In the genomic region with DNA sequence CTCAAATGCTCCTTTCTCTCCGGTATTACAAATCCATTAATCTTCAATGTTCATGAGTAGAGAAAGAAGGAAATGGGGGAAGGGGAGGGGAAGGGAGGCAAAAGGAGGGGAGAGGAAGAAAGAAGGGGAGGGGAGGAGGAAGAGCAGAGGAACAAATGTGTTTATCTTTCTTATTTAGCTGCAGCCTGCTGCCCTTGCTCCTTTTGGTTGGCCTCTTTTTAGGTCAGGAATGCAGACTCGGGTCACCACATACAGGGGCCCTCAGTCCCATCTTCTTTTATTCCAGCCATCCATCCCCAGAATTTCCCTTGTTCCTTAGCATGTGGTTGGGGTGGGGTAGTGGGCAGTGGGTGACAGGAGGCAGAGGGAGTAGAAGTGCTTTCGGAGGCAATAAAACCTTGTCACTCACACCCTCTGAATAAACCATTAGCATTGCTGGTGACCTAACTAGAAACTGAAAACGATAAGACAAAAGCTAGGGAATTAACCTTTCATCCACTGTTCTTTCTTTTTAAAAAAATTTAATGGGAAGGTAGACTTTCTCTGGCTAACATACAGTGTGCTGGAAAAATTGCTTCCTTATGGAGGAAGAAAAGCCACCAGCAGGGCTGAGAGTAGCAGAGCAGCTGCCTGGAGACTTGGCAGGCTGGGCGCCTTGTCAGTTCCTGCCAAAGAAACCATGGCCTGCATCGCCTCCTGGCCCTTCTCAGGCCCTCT, we compare ENCODE assay signal across 9 cellular contexts. TPM values are rescaled to one million over a fixed set of nuclear protein-coding genes. Genes with fewer than 3 reads are reported as not detected.
DNase-seq lines count a peak whose midpoint lies in the region; ATAC-seq and TF ChIP-seq lines count a peak whose summit lies in the region.
"Had no signal": no experiment of that assay in that cellular context is flagged by ENCODE, and none has a peak within 500 bp of the region (broad histone marks: within the 10 kb centered on the region; RNA-seq: fewer than 3 reads in every experiment).

No MANE protein-coding gene starts in this region.

- H3K9me3 ChIP-seq in Peyer's patch (no peaks in the 10 kb centered on the region), osteoblast (ENCODE audit: low read depth, low read length) (no peaks in the 10 kb centered on the region)

- H3K27ac ChIP-seq in Peyer's patch (peak overlapping the region in 3 of 4 donors; percentile 21 to 53 (median 34)), osteoblast (ENCODE audit: low read depth, low read length) (no peak overlapping the region)

- H3K4me1 ChIP-seq in Peyer's patch: peaks cover 0 to 15% (median 0%) of the 10 kb centered on the region in 4 donors
- peaks cover 13% of the 10 kb centered on the region for H3K4me1 ChIP-seq in osteoblast (ENCODE audit: insufficient read depth, low read length)

- H3K4me2 ChIP-seq in osteoblast (ENCODE audit: insufficient read depth, low read length): peak overlapping the region; percentile 33

- no peaks in the 10 kb centered on the region for H3K79me2 ChIP-seq in osteoblast (ENCODE audit: insufficient read depth, low read length)

- no peak overlapping the region for H3K4me3 ChIP-seq in Peyer's patch
- no peak overlapping the region for H3K4me3 ChIP-seq in osteoblast (ENCODE audit: insufficient read depth, low read length)

- H2AFZ ChIP-seq in osteoblast (ENCODE audit: low read length): no peak overlapping the region

- no peaks in the 10 kb centered on the region for H4K20me1 ChIP-seq in osteoblast (ENCODE audit: insufficient read depth, low read length)

- no peak for ATAC-seq in GM19351 (IDR thresholded peaks at IDR 0.05; ENCODE audit: unreplicated experiment)

- no peak for TF ChIP-seq POLR2A in Peyer's patch (IDR thresholded peaks at IDR 0.05)

- DNase-seq in GM03348 (ENCODE audit: low spot score) (peak; percentile 38), Peyer's patch (no peak), fibroblast of the conjunctiva (ENCODE audit: low read depth) (peak; percentile 16), osteoblast (ENCODE audit: insufficient read length, low spot score, missing footprints) (no peak), NCI-H774 (lab: John Stamatoyannopoulos, UW) (no peak), HPDE6-E6E7 (ENCODE audit: extremely low spot score) (no peak)
- DNase-seq in stimulated activated CD4-positive, alpha-beta T cell treated with anti-CD3 and anti-CD28 coated beads, Interleukin-2, amount 100 ng/mL, for 48 hours: no peak
- DNase-seq: CD4-positive, CD25-positive, alpha-beta regulatory T cell had no signal

- H3K27me3 ChIP-seq in Peyer's patch (no peaks in the 10 kb centered on the region), osteoblast (ENCODE audit: insufficient read depth, low read length) (peaks cover 2% of the 10 kb centered on the region)

- peak in 3 of 6 experiments; percentile 14 to 20 (median 16) for TF ChIP-seq CTCF in Peyer's patch (IDR thresholded peaks at IDR 0.05)
- no peak for TF ChIP-seq CTCF in osteoblast (IDR thresholded peaks at IDR 0.05; ENCODE audit: extremely low read depth, low read depth, low read length)

- H3K36me3 ChIP-seq in Peyer's patch (no peaks in the 10 kb centered on the region), osteoblast (ENCODE audit: insufficient read depth, low read length) (no peaks in the 10 kb centered on the region)

RNA-seq across cellular contexts. Expression of a gene that starts 16.8 kb away (rescaled TPM):
- total RNA-seq in Peyer's patch (10 to 100 TPM in 3 of 4 donors, 1 to 10 TPM in 1; 9.1 to 69.5 (median 54.1) TPM), osteoblast (under 0.01 TPM in 1 of 2 replicates, not detected in the other)
- total RNA-seq: CD4-positive, CD25-positive, alpha-beta regulatory T cell had no signal

Comparison
In these comparisons a context has a peak if more than half of its experiments do, and no peak if none do; other contexts are left out.
1. DNase-seq: peak in GM03348 (single experiment) and fibroblast of the conjunctiva (single experiment); none in Peyer's patch (0 of 3), osteoblast (single experiment), stimulated activated CD4-positive, alpha-beta T cell treated with anti-CD3 and anti-CD28 coated beads, Interleukin-2, amount 100 ng/mL, for 48 hours (0 of 2), NCI-H774 (single experiment) and HPDE6-E6E7 (single experiment).
2. RNA of a gene that starts 16.8 kb away (total RNA-seq): 9.1 to 69.5 TPM in Peyer's patch; under 0.01 TPM in osteoblast; every median in the first group is over 10 times any median in the second.